1 cellular context compared by ENCODE assay signal in genomic region chr1:222736972-222737371, GRCh38.
TF ChIP-seq lines count a peak whose summit lies in the region.

Gene FAM177B (plus strand): TSS chr1:222737202. CDS start chr1:222746546, 9,344 bp downstream.

TF ChIP-seq in SK-N-SH, 30 proteins besides CTCF, POLR2A, EP300 and RAD21 (continued from another document):
- TF ChIP-seq EZH2phosphoT487 (IDR thresholded peaks at IDR 0.05; ENCODE audit: borderline replicate concordance, low read depth) = no peak
- TF ChIP-seq TEAD4 (IDR thresholded peaks at IDR 0.05; ENCODE audit: borderline replicate concordance, insufficient read depth) = no peak
- TF ChIP-seq FOXJ3 (CRISPR knock-in tag; IDR thresholded peaks at IDR 0.05) = no peak
- TF ChIP-seq PBX3 (IDR thresholded peaks at IDR 0.05) = no peak
- TF ChIP-seq GABPA (IDR thresholded peaks at IDR 0.05; ENCODE audit: low read depth) = no peak
- TF ChIP-seq TCF12 (IDR thresholded peaks at IDR 0.05) = no peak
- TF ChIP-seq MAX (IDR thresholded peaks at IDR 0.05; ENCODE audit: low read depth) = no peak
- no peak for TF ChIP-seq SMC3 (IDR thresholded peaks at IDR 0.05; ENCODE audit: low read depth, low read length)
- no peak for TF ChIP-seq YY1 (IDR thresholded peaks at IDR 0.05; ENCODE audit: low read depth)
- TF ChIP-seq POLR2AphosphoS5 (IDR thresholded peaks at IDR 0.05; ENCODE audit: low read depth, low read length) = no peak
- TF ChIP-seq GATA2 (CRISPR knock-in tag; IDR thresholded peaks at IDR 0.05) = no peak
TF ChIP-seq in SK-N-SH: peak in this region for 0.
